Comparison of ENCODE assay signal across 8 cellular contexts in genomic region chr9:83062653-83063527, GRCh38. TPM values are rescaled to one million over a fixed set of nuclear protein-coding genes. Genes with fewer than 3 reads are reported as not detected.
DNase-seq lines count a peak whose midpoint lies in the region; ATAC-seq and TF ChIP-seq lines count a peak whose summit lies in the region.

TSS of gene RASEF (minus strand) at chr9:83063142. CDS start at chr9:83062867, 275 bp downstream.

- H3K36me3 ChIP-seq in A673 (ENCODE audit: insufficient read depth, low read length, poor library complexity, severe bottlenecking) (no peaks in the 10 kb centered on the region), adipocyte (ENCODE audit: control insufficient read depth, insufficient read depth, low read length, severe bottlenecking) (no peaks in the 10 kb centered on the region)

- H3K27me3 ChIP-seq in A673 (replicated peaks; ENCODE audit: insufficient read depth, low read depth, low read length, poor library complexity) (peaks cover 74% of the 10 kb centered on the region), adipocyte (replicated peaks; ENCODE audit: control insufficient read depth, insufficient read depth, low read length) (peaks cover 37% of the 10 kb centered on the region)

- H3K27ac ChIP-seq in A673 (ENCODE audit: low read depth, low read length, poor library complexity, severe bottlenecking): no peak within 1 kb of the TSS

- POLR2A ChIA-PET in A673 (lab: Charles Lee; ENCODE audit: low non-redundant PET): no interaction called here

- CTCF ChIA-PET in A673 (lab: Charles Lee): interaction anchor here (0.5 kb wide), 1 partner anchor 558 kb away, joined by 5 read pairs; no protein-coding TSS in a partner anchor

- intact Hi-C loops in A673 (cut with micrococcal nuclease; ENCODE audit: unreplicated experiment) (no loop called here), left colon (cut with DNase I, micrococcal nuclease) (no loop called here)

- H3K4me3 ChIP-seq in A673 (ENCODE audit: low read depth, low read length, poor library complexity, severe bottlenecking) (peak within 1 kb of the TSS; percentile 19), adipocyte (ENCODE audit: low read length) (peak within 1 kb of the TSS; percentile 60)

- no TSS peak for BruUV-seq in A673 (replicated peaks; lab: Mats Ljungman, UMichigan)

- H3K4me1 ChIP-seq in A673 (ENCODE audit: insufficient read depth, low read length, poor library complexity, severe bottlenecking) (peaks cover 10% of the 10 kb centered on the region), adipocyte (ENCODE audit: control insufficient read depth, insufficient read depth, low read length) (peaks cover 10% of the 10 kb centered on the region)

- no peak for TF ChIP-seq CTCF in A673 (conservative IDR thresholded peaks at IDR 0.05; ENCODE audit: low read depth, low read length)

- ATAC-seq in left colon: peak; percentile 79
- no peak for ATAC-seq in GM21423 (IDR thresholded peaks at IDR 0.05; ENCODE audit: unreplicated experiment)
- no peak for ATAC-seq in HG02970 (IDR thresholded peaks at IDR 0.05; ENCODE audit: low FRiP score, unreplicated experiment)

- DNase-seq in A673 (ENCODE audit: low spot score) (peak; percentile 6), HuH-7.5 (ENCODE audit: low spot score) (peak; percentile 50), adipocyte (ENCODE audit: low read depth) (peak; percentile 38), left colon (peak; percentile 85), ureter (ENCODE audit: low spot score) (peak; percentile 79), SIG-M5 treated with dmso at 0.1 percent for 504 hours (lab: John Stamatoyannopoulos, UW; ENCODE audit: unreplicated experiment) (no peak)

- H3K9ac ChIP-seq in adipocyte (ENCODE audit: low read length): no peak within 1 kb of the TSS

- H3K9me3 ChIP-seq in A673 (ENCODE audit: low read depth, low read length, poor library complexity, severe bottlenecking) (no peaks in the 10 kb centered on the region), adipocyte (ENCODE audit: control insufficient read depth, low read length) (no peaks in the 10 kb centered on the region)

RNA-seq across cellular contexts. Expression of gene RASEF, which starts in this region (rescaled TPM):
- 0.09 TPM in 1 of 2 replicates, not detected in the other for total RNA-seq in A673 (2021)
- total RNA-seq in left colon: 10 to 100 TPM; 51.1 to 54.6 TPM
- total RNA-seq in ureter: 33.7 TPM

Comparison
In these comparisons a context has a peak if more than half of its experiments do, and no peak if none do; other contexts are left out.
1. RNA of gene RASEF (total RNA-seq): 51.1 to 54.6 TPM in left colon and 33.7 TPM in ureter (single experiment); 0.09 TPM in A673; every median in the first group is over 10 times any median in the second.
2. Peak in DNase-seq and H3K4me3 ChIP-seq in A673; RNA of the gene not detected or under 1 TPM.